In genomic region chr5:59061377-59061776, GRCh38 we compare ENCODE assay signal across 1 cellular context.
TF ChIP-seq lines count a peak whose summit lies in the region.

No MANE protein-coding gene starts in this region.

TF ChIP-seq in HepG2, 621 proteins besides CTCF, POLR2A, EP300 and RAD21 (continued from another document and continues in another):
- TF ChIP-seq ASH2L (IDR thresholded peaks at IDR 0.05; ENCODE audit: insufficient read length, low read depth, low read length) (no peak), SNAPC5 (CRISPR knock-in tag; IDR thresholded peaks at IDR 0.05; ENCODE audit: borderline replicate concordance) (no peak), ZNF550 (CRISPR knock-in tag; IDR thresholded peaks at IDR 0.05; ENCODE audit: borderline replicate concordance) (no peak), HIVEP1 (CRISPR knock-in tag; IDR thresholded peaks at IDR 0.05) (no peak), ZFP37 (CRISPR knock-in tag; IDR thresholded peaks at IDR 0.05; ENCODE audit: borderline replicate concordance) (no peak), CHD2 (IDR thresholded peaks at IDR 0.05; ENCODE audit: low read depth, low read length) (no peak), TFDP1 (CRISPR knock-in tag; IDR thresholded peaks at IDR 0.05; ENCODE audit: borderline replicate concordance) (no peak), ZMYM3 (CRISPR knock-in tag; IDR thresholded peaks at IDR 0.05) (no peak), SNRNP70 (IDR thresholded peaks at IDR 0.05; ENCODE audit: low read depth, low read length) (no peak), ZNF614 (CRISPR knock-in tag; IDR thresholded peaks at IDR 0.05; ENCODE audit: borderline replicate concordance) (no peak), SETDB1 (CRISPR knock-in tag; IDR thresholded peaks at IDR 0.05; ENCODE audit: borderline replicate concordance) (no peak), RNF2 (conservative IDR thresholded peaks at IDR 0.05; ENCODE audit: low read depth) (no peak), SUZ12 (IDR thresholded peaks at IDR 0.05; ENCODE audit: low read depth, low read length) (no peak), ZMAT3 (CRISPR knock-in tag; conservative IDR thresholded peaks at IDR 0.05) (no peak), ZNF383 (CRISPR knock-in tag; IDR thresholded peaks at IDR 0.05; ENCODE audit: borderline replicate concordance) (no peak), FOXA3 (CRISPR knock-in tag; IDR thresholded peaks at IDR 0.05) (peak; percentile 85), ZNF510 (CRISPR knock-in tag; IDR thresholded peaks at IDR 0.05; ENCODE audit: low read depth) (no peak), ZBTB40 (IDR thresholded peaks at IDR 0.05) (no peak), ZBTB40 (CRISPR knock-in tag; IDR thresholded peaks at IDR 0.05) (no peak), KLF16 (CRISPR knock-in tag; IDR thresholded peaks at IDR 0.05) (no peak), ZNF609 (CRISPR knock-in tag; IDR thresholded peaks at IDR 0.05; ENCODE audit: borderline replicate concordance) (peak; percentile 31; the same call in 1 of the 2 replicates), PCBP1 (IDR thresholded peaks at IDR 0.05; ENCODE audit: borderline replicate concordance, low read depth, low read length) (no peak), ZSCAN31 (CRISPR knock-in tag; IDR thresholded peaks at IDR 0.05; ENCODE audit: low read depth) (no peak), TOPORS (CRISPR knock-in tag; IDR thresholded peaks at IDR 0.05) (no peak), NCOA1 (CRISPR knock-in tag; IDR thresholded peaks at IDR 0.05) (no peak), RXRB (CRISPR knock-in tag; IDR thresholded peaks at IDR 0.05; ENCODE audit: borderline replicate concordance) (peak; percentile 31; the same call in 1 of the 2 replicates), SOX5 (CRISPR knock-in tag; IDR thresholded peaks at IDR 0.05; ENCODE audit: borderline replicate concordance) (no peak), KDM1A (CRISPR knock-in tag; IDR thresholded peaks at IDR 0.05) (no peak), FOXP1 (IDR thresholded peaks at IDR 0.05) (no peak), FOXP1 (CRISPR knock-in tag; IDR thresholded peaks at IDR 0.05) (peak; percentile 53; the same call in 1 of the 2 replicates), ZNF879 (CRISPR knock-in tag; IDR thresholded peaks at IDR 0.05) (no peak)
- TF ChIP-seq, protein P1, sequence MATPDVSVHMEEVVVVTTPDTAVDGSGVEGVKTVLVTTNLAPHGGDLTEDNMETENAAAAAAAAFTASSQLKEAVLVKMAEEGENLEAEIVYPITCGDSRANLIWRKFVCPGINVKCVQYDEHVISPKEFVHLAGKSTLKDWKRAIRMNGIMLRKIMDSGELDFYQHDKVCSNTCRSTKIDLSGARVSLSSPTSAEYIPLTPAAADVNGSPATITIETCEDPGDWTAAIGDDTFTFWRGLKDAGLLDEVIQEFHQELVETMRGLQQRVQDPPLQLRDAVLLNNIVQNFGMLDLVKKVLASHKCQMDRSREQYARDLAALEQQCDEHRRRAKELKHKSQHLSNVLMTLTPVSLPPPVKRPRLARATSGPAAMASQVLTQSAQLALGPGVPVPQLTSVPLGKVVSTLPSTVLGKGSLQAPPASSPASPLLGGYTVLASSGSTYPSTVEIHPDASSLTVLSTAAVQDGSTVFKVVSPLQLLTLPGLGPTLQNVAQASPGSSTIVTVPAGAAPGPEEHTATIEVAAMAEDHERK (CRISPR knock-in tag; IDR thresholded peaks at IDR 0.05; ENCODE audit: low read depth), result no peak
- TF ChIP-seq, protein P2, sequence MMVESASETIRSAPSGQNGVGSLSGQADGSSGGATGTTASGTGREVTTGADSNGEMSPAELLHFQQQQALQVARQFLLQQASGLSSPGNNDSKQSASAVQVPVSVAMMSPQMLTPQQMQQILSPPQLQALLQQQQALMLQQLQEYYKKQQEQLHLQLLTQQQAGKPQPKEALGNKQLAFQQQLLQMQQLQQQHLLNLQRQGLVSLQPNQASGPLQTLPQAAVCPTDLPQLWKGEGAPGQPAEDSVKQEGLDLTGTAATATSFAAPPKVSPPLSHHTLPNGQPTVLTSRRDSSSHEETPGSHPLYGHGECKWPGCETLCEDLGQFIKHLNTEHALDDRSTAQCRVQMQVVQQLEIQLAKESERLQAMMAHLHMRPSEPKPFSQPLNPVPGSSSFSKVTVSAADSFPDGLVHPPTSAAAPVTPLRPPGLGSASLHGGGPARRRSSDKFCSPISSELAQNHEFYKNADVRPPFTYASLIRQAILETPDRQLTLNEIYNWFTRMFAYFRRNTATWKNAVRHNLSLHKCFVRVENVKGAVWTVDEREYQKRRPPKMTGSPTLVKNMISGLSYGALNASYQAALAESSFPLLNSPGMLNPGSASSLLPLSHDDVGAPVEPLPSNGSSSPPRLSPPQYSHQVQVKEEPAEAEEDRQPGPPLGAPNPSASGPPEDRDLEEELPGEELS (CRISPR knock-in tag; IDR thresholded peaks at IDR 0.05), result peak; percentile 84
- TF ChIP-seq, protein P3, sequence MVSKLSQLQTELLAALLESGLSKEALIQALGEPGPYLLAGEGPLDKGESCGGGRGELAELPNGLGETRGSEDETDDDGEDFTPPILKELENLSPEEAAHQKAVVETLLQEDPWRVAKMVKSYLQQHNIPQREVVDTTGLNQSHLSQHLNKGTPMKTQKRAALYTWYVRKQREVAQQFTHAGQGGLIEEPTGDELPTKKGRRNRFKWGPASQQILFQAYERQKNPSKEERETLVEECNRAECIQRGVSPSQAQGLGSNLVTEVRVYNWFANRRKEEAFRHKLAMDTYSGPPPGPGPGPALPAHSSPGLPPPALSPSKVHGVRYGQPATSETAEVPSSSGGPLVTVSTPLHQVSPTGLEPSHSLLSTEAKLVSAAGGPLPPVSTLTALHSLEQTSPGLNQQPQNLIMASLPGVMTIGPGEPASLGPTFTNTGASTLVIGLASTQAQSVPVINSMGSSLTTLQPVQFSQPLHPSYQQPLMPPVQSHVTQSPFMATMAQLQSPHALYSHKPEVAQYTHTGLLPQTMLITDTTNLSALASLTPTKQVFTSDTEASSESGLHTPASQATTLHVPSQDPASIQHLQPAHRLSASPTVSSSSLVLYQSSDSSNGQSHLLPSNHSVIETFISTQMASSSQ (IDR thresholded peaks at IDR 0.05; ENCODE audit: low read depth), result peak; percentile 36; the same call in 1 of the 2 replicates
- TF ChIP-seq, protein P3 (CRISPR knock-in tag; IDR thresholded peaks at IDR 0.05; ENCODE audit: borderline replicate concordance), result no peak
- TF ChIP-seq, protein P4, sequence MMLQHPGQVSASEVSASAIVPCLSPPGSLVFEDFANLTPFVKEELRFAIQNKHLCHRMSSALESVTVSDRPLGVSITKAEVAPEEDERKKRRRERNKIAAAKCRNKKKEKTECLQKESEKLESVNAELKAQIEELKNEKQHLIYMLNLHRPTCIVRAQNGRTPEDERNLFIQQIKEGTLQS (CRISPR knock-in tag; IDR thresholded peaks at IDR 0.05), result peak; percentile 89
